In the genomic region with DNA sequence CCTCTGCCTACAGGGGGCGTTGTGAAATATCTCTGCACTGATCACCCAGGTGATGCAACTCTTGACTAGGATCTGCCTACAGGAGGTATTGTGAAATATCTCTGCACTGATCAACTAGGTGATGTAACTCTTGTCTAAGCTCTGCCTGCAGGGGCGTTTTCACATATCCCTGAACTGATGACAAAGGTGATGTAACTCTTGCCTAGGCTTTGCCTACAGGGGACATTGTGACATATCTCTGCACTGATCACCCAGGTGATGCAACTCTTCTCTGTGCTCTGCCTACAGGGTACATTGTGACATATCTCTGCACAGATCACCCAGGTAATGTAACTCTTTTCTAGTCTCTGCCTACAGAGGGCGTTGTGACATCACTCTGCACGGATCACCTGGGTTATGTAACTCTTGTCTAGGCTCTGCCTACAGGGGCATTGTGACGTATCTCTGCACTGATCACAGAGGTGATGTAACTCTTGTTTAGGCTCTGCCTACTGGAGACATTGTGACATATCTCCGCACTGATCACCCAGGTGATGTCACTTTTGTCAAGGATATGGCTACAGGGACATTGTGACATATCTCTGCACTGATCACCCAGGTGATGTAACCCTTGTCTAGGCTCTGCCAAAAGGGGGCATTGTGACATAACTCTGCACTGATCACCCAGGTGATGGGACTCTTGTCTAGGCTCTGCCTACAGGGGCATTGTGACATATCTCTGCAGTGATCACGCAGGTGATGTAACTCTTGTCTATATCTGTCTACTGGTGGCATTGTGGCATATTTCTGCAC, we compare ENCODE assay signal across 1 cellular context.
TF ChIP-seq lines count a peak whose summit lies in the region.

No MANE protein-coding gene starts in this region.

TF ChIP-seq in HepG2, 621 proteins besides CTCF, POLR2A, EP300 and RAD21 (continued from another document):
- TF ChIP-seq HMGXB3 (CRISPR knock-in tag; IDR thresholded peaks at IDR 0.05; ENCODE audit: borderline replicate concordance) (peak; percentile 48; the same call in 1 of the 2 replicates), ZBTB7A (CRISPR knock-in tag; IDR thresholded peaks at IDR 0.05) (peak; percentile 53; the same call in 1 of the 2 replicates), ZFP1 (CRISPR knock-in tag; IDR thresholded peaks at IDR 0.05) (peak; percentile 74; the same call in 1 of the 2 replicates), FOXJ3 (CRISPR knock-in tag; IDR thresholded peaks at IDR 0.05; ENCODE audit: borderline replicate concordance) (peak; percentile 73), TBL1XR1 (IDR thresholded peaks at IDR 0.05; ENCODE audit: borderline replicate concordance, low read length, partially characterized antibody) (peak; percentile 96), ERF (CRISPR knock-in tag; IDR thresholded peaks at IDR 0.05) (peak; percentile 70; the same call in 1 of the 2 replicates), ZMYM3 (CRISPR knock-in tag; IDR thresholded peaks at IDR 0.05) (peak; percentile 76), NCOA2 (CRISPR knock-in tag; IDR thresholded peaks at IDR 0.05) (peak; percentile 74), RXRB (CRISPR knock-in tag; IDR thresholded peaks at IDR 0.05; ENCODE audit: borderline replicate concordance) (peak; percentile 89), KLF16 (CRISPR knock-in tag; IDR thresholded peaks at IDR 0.05) (peak in 1 of 2 experiments; percentile 77; a peak in 1 of 4 replicates), ZNF292 (CRISPR knock-in tag; IDR thresholded peaks at IDR 0.05; ENCODE audit: borderline replicate concordance, low read depth) (peak; percentile 44; the same call in 1 of the 2 replicates), ZNF652 (CRISPR knock-in tag; IDR thresholded peaks at IDR 0.05; ENCODE audit: borderline replicate concordance, low read depth) (peak; percentile 29; the same call in 1 of the 2 replicates), HNF1A (IDR thresholded peaks at IDR 0.05; ENCODE audit: low read depth) (peak; percentile 76), HNF1A (CRISPR knock-in tag; IDR thresholded peaks at IDR 0.05; ENCODE audit: borderline replicate concordance) (peak; percentile 85), IRF2 (CRISPR knock-in tag; IDR thresholded peaks at IDR 0.05) (peak; percentile 87; the same call in 1 of the 2 replicates), HNF4A (CRISPR knock-in tag; IDR thresholded peaks at IDR 0.05) (peak; percentile 72), HNF1B (CRISPR knock-in tag; IDR thresholded peaks at IDR 0.05) (peak; percentile 76), ETV5 (CRISPR knock-in tag; IDR thresholded peaks at IDR 0.05; ENCODE audit: borderline replicate concordance) (peak; percentile 71), KMT2B (CRISPR knock-in tag; IDR thresholded peaks at IDR 0.05) (0 out of 2 replicates have a peak, but pooled peaks have one; percentile 35), GATAD2A (CRISPR knock-in tag; IDR thresholded peaks at IDR 0.05) (peak; percentile 68; the same call in 1 of the 2 replicates), ATF7 (IDR thresholded peaks at IDR 0.05) (peak; percentile 97), ATF7 (CRISPR knock-in tag; IDR thresholded peaks at IDR 0.05) (peak; percentile 95), HDAC1 (CRISPR knock-in tag; IDR thresholded peaks at IDR 0.05) (peak; percentile 65; the same call in 1 of the 2 replicates), ZNF644 (CRISPR knock-in tag; IDR thresholded peaks at IDR 0.05; ENCODE audit: low read depth) (peak; percentile 48; the same call in 1 of the 2 replicates), ZNF350 (CRISPR knock-in tag; IDR thresholded peaks at IDR 0.05; ENCODE audit: borderline replicate concordance, low read depth) (peak; percentile 35; the same call in 1 of the 2 replicates), ZNF780A (CRISPR knock-in tag; IDR thresholded peaks at IDR 0.05) (peak; percentile 48; the same call in 1 of the 2 replicates), MIER2 (CRISPR knock-in tag; IDR thresholded peaks at IDR 0.05) (peak; percentile 63; the same call in 1 of the 2 replicates), SKI (IDR thresholded peaks at IDR 0.05; ENCODE audit: partially characterized antibody) (peak; percentile 96), KAT7 (CRISPR knock-in tag; IDR thresholded peaks at IDR 0.05; ENCODE audit: borderline replicate concordance) (peak; percentile 71; the same call in 1 of the 2 replicates), BHLHE40 (IDR thresholded peaks at IDR 0.05; ENCODE audit: low read length) (peak; percentile 26; the same call in 1 of the 2 replicates), JUN (CRISPR knock-in tag; IDR thresholded peaks at IDR 0.05) (peak; percentile 75; the same call in 1 of the 2 replicates), TFE3 (CRISPR knock-in tag; IDR thresholded peaks at IDR 0.05) (peak; percentile 82)
- TF ChIP-seq, protein P1, sequence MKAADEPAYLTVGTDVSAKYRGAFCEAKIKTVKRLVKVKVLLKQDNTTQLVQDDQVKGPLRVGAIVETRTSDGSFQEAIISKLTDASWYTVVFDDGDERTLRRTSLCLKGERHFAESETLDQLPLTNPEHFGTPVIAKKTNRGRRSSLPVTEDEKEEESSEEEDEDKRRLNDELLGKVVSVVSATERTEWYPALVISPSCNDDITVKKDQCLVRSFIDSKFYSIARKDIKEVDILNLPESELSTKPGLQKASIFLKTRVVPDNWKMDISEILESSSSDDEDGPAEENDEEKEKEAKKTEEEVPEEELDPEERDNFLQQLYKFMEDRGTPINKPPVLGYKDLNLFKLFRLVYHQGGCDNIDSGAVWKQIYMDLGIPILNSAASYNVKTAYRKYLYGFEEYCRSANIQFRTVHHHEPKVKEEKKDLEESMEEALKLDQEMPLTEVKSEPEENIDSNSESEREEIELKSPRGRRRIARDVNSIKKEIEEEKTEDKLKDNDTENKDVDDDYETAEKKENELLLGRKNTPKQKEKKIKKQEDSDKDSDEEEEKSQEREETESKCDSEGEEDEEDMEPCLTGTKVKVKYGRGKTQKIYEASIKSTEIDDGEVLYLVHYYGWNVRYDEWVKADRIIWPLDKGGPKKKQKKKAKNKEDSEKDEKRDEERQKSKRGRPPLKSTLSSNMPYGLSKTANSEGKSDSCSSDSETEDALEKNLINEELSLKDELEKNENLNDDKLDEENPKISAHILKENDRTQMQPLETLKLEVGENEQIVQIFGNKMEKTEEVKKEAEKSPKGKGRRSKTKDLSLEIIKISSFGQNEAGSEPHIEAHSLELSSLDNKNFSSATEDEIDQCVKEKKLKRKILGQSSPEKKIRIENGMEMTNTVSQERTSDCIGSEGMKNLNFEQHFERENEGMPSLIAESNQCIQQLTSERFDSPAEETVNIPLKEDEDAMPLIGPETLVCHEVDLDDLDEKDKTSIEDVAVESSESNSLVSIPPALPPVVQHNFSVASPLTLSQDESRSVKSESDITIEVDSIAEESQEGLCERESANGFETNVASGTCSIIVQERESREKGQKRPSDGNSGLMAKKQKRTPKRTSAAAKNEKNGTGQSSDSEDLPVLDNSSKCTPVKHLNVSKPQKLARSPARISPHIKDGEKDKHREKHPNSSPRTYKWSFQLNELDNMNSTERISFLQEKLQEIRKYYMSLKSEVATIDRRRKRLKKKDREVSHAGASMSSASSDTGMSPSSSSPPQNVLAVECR (CRISPR knock-in tag; IDR thresholded peaks at IDR 0.05; ENCODE audit: borderline replicate concordance), result peak; percentile 40; the same call in 1 of the 2 replicates
TF ChIP-seq in HepG2: peak in this region for 179; not testable (repeated sequence) for 442.
